ENCODE assay signal across 18 cellular contexts in the genomic region with DNA sequence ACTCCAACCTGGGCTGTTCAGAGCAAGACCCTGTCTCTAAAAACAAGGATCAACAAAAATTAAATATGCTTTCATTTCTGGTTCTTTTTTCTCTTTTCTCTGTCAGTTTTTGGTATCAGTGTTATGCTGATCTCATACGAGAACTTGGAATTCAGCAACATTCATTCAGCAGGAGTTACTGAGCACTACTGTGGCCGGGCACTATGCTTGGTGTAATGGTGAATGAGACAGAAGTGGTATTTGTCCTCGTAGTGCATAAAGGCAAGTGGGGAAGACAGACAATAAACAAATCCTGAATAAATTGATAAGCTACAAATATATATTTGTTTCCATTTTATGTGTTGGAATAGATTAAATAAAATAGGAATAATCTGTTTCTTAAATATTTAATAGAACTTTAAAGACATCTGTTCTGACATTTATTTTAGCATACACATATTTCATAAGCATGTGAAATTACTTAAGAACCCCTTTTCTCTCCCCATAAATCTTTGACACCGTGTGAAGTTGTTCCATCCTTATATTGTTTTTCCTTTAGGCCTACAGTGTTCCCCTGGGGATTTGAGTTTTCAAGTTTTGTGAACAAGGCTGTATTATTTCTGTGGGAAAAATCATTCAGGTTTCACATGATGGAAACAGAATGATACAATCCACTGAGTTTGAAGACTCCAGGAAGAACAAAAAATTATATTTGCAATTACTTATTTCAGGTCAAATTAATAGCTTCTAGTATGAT. TPM values are rescaled to one million over a fixed set of nuclear protein-coding genes. Genes with fewer than 3 reads are reported as not detected.
DNase-seq lines count a peak whose midpoint lies in the region; ATAC-seq, FAIRE-seq and TF ChIP-seq lines count a peak whose summit lies in the region.
"Had no signal": no experiment of that assay in that cellular context is flagged by ENCODE, and none has a peak within 500 bp of the region (broad histone marks: within the 10 kb centered on the region; RNA-seq: fewer than 3 reads in every experiment).

No MANE protein-coding gene starts in this region.

- no peak for TF ChIP-seq POLR2A in HepG2 (IDR thresholded peaks at IDR 0.05; ENCODE audit: insufficient read depth in 1 of 2, low read depth in 2 of 2, low read length in 2 of 2)
- TF ChIP-seq POLR2A in right lobe of liver (IDR thresholded peaks at IDR 0.05): no peak

- no peak for ATAC-seq in HepG2
- no peak for ATAC-seq in right lobe of liver
- ATAC-seq: T-cell had no signal

- CTCF ChIA-PET in HepG2 (lab: Yijun Ruan, JAX; ENCODE audit: low intra/inter-chr PET ratio, low total read pairs): no interaction called here

- DNase-seq in HepG2 (ENCODE audit: low spot score): no peak
- no peak for DNase-seq in right lobe of liver
- DNase-seq in dermis blood vessel endothelial cell: peak; percentile 9
- no peak for DNase-seq in keratinocyte (ENCODE audit: low read depth, low spot score)
- DNase-seq in type B pancreatic cell (ENCODE audit: extremely low spot score, unreplicated experiment): no peak
- no peak for DNase-seq in coronary artery (ENCODE audit: low spot score)
- no peak for DNase-seq in NCI-H1930 (lab: John Stamatoyannopoulos, UW)
- DNase-seq in NCI-H69 (lab: John Stamatoyannopoulos, UW): no peak
- DNase-seq: activated CD8-positive, alpha-beta memory T cell treated with anti-CD3 and anti-CD28 coated beads, Interleukin-2, amount 50 U/mL, for 48 hours; activated naive CD4-positive, alpha-beta T cell treated with anti-CD3 and anti-CD28 coated beads, Interleukin-2, amount 10 ng/mL, durations not matched to agents 7 days and 5 days; Caco-2; effector CD8-positive, alpha-beta T cell; NCI-H510A treated with DMSO at 0.1 percent for 48 hours; OCI-M1; stimulated activated CD4-positive, alpha-beta T cell treated with anti-CD3 and anti-CD28 coated beads, Interleukin-1b, Interleukin-23, amount 100 ng/mL, for 48 hours; T-cell; thyroid gland had no signal

- H3K4me2 ChIP-seq in HepG2 (ENCODE audit: low read depth, low read length) (no peak overlapping the region), keratinocyte (ENCODE audit: control insufficient read depth, extremely low read depth, insufficient read depth, low read depth, low read length) (peak overlapping the region; percentile 56)

- no peaks in the 10 kb centered on the region for H3K27me3 Mint-ChIP-seq in type B pancreatic cell
- H3K27me3 Mint-ChIP-seq: activated naive CD4-positive, alpha-beta T cell treated with anti-CD3 and anti-CD28 coated beads, Interleukin-2, amount 10 ng/mL, durations not matched to agents 7 days and 5 days; brain; T-cell had no signal

- H3K9ac ChIP-seq in HepG2 (ENCODE audit: insufficient read depth, low read depth, low read length) (no peak overlapping the region), keratinocyte (ENCODE audit: control insufficient read depth, extremely low read depth, insufficient read depth, low read length) (peak overlapping the region; percentile 28)

- peaks cover 6% of the 10 kb centered on the region for H4K20me1 ChIP-seq in HepG2 (ENCODE audit: insufficient read depth, low read length)
- peaks cover 4% of the 10 kb centered on the region for H4K20me1 ChIP-seq in keratinocyte (ENCODE audit: control insufficient read depth, extremely low read depth, insufficient read depth, low read length)

- no peaks in the 10 kb centered on the region for H3K9me3 ChIP-seq in HepG2 (ENCODE audit: low read length)
- H3K9me3 ChIP-seq in right lobe of liver: no peaks in the 10 kb centered on the region
- H3K9me3 ChIP-seq in keratinocyte (ENCODE audit: control insufficient read depth, low read depth, low read length): no peaks in the 10 kb centered on the region
- H3K9me3 ChIP-seq: Caco-2, thyroid gland had no signal

- BruUV-seq in HepG2 (replicated peaks; lab: Mats Ljungman, UMichigan): TSS peak; percentile 21

- no peak overlapping the region for H3K4me3 Mint-ChIP-seq in type B pancreatic cell
- H3K4me3 Mint-ChIP-seq: activated naive CD4-positive, alpha-beta T cell treated with anti-CD3 and anti-CD28 coated beads, Interleukin-2, amount 10 ng/mL, durations not matched to agents 7 days and 5 days; brain; T-cell had no signal

- H2AFZ ChIP-seq in HepG2 (ENCODE audit: low read length) (no peak overlapping the region), keratinocyte (ENCODE audit: control insufficient read depth, low read length) (no peak overlapping the region)

- no peak for TF ChIP-seq RAD21 in HepG2 (CRISPR knock-in tag; IDR thresholded peaks at IDR 0.05)

- intact Hi-C loops in HepG2 (cut with micrococcal nuclease; ENCODE audit: unreplicated experiment): no loop called here
- intact Hi-C loops in right lobe of liver (cut with DNase I): no loop called here

- H3K4me3 ChIP-seq in HepG2 (replicated peaks in 1 of 3; ENCODE audit: insufficient read depth in 1 of 3, low read depth in 2 of 3, low read length in 3 of 3) (no peak overlapping the region), right lobe of liver (no peak overlapping the region), keratinocyte (ENCODE audit: control insufficient read depth in 2 of 3, extremely low read depth in 1 of 3, insufficient read depth in 2 of 3, low read depth in 1 of 3, low read length in 3 of 3) (no peak overlapping the region), coronary artery (no peak overlapping the region)
- H3K4me3 ChIP-seq: thyroid gland had no signal

- H3K36me3 ChIP-seq in HepG2 (replicated peaks in 1 of 2; ENCODE audit: control insufficient read depth in 1 of 2, insufficient read depth in 2 of 2, low read length in 2 of 2): peaks cover 7 to 9% of the 10 kb centered on the region in 2 experiments; a peak in 4 of 5 replicates
- H3K36me3 ChIP-seq in right lobe of liver: no peaks in the 10 kb centered on the region
- H3K36me3 ChIP-seq in keratinocyte (ENCODE audit: control insufficient read depth in 2 of 2, extremely low read depth in 1 of 2, insufficient read depth in 2 of 2, low read length in 2 of 2): peaks cover 5 to 7% of the 10 kb centered on the region in 2 experiments
- H3K36me3 ChIP-seq: thyroid gland had no signal

- peak overlapping the region; percentile 67 for H3K27ac Mint-ChIP-seq in type B pancreatic cell
- H3K27ac Mint-ChIP-seq: activated naive CD4-positive, alpha-beta T cell treated with anti-CD3 and anti-CD28 coated beads, Interleukin-2, amount 10 ng/mL, durations not matched to agents 7 days and 5 days had no signal

- H3K27ac ChIP-seq in HepG2 (ENCODE audit: extremely low read length, insufficient read depth, low read length): no peak overlapping the region
- H3K27ac ChIP-seq in right lobe of liver: no peak overlapping the region
- peak overlapping the region; percentile 85 for H3K27ac ChIP-seq in keratinocyte (ENCODE audit: control insufficient read depth, insufficient read depth, low read length)
- no peak overlapping the region for H3K27ac ChIP-seq in coronary artery
- H3K27ac ChIP-seq: thyroid gland had no signal

- H3K4me1 Mint-ChIP-seq in type B pancreatic cell (ENCODE audit: unreplicated experiment): peaks cover 4% of the 10 kb centered on the region

- POLR2A ChIA-PET in HepG2 (lab: Yijun Ruan, JAX): no interaction called here

- no peak for TF ChIP-seq EP300 in HepG2 (IDR thresholded peaks at IDR 0.05; ENCODE audit: low read depth in 2 of 2, low read length in 2 of 2)
- no peak for TF ChIP-seq EP300 in HepG2 (CRISPR knock-in tag; IDR thresholded peaks at IDR 0.05; ENCODE audit: borderline replicate concordance)

- dilution Hi-C loops in keratinocyte (cut with MboI; ENCODE audit: extremely low pct_ligation_motif_present, low sequenced_read_pairs): no loop called here

- FAIRE-seq in HepG2 (lab: Jason Lieb, UNC) (no peak), keratinocyte (lab: Jason Lieb, UNC) (peak; percentile 52)

- in situ Hi-C loops in HepG2 (cut with HindIII; ENCODE audit: extremely low pct_ligation_motif_present, low pct_unique_long_range_greater_than_20kb): no loop called here

- TF ChIP-seq CTCF in HepG2 (CRISPR knock-in tag; IDR thresholded peaks at IDR 0.05): no peak
- no peak for TF ChIP-seq CTCF in right lobe of liver (IDR thresholded peaks at IDR 0.05)
- TF ChIP-seq CTCF in keratinocyte (optimal IDR thresholded peaks at IDR 0.05 in 1 of 3, IDR thresholded peaks at IDR 0.05 in 1 of 3, conservative IDR thresholded peaks at IDR 0.05 in 1 of 3; ENCODE audit: extremely low read depth in 1 of 3, insufficient read depth in 2 of 3, low read length in 3 of 3): no peak
- TF ChIP-seq CTCF in type B pancreatic cell (conservative IDR thresholded peaks at IDR 0.05): no peak
- TF ChIP-seq CTCF in coronary artery (IDR thresholded peaks at IDR 0.05): no peak

- H3K9me1 ChIP-seq in keratinocyte (ENCODE audit: control insufficient read depth, extremely low read depth, insufficient read depth, low read length): peaks cover 4% of the 10 kb centered on the region

- H3K79me2 ChIP-seq in HepG2 (ENCODE audit: insufficient read depth, low read length): peaks cover 78% of the 10 kb centered on the region
- H3K79me2 ChIP-seq in keratinocyte (ENCODE audit: control insufficient read depth, insufficient read depth, low read length): peaks cover 94% of the 10 kb centered on the region

- no peaks in the 10 kb centered on the region for H3K27me3 ChIP-seq in HepG2 (ENCODE audit: control insufficient read depth in 1 of 2, insufficient read depth in 2 of 2, low read length in 2 of 2)
- H3K27me3 ChIP-seq in right lobe of liver: no peaks in the 10 kb centered on the region
- no peaks in the 10 kb centered on the region for H3K27me3 ChIP-seq in keratinocyte (ENCODE audit: control insufficient read depth, extremely low read depth, insufficient read depth, low read length)
- H3K27me3 ChIP-seq: thyroid gland had no signal

- H3K4me1 ChIP-seq in HepG2 (ENCODE audit: insufficient read depth, low read length) (peaks cover 21% of the 10 kb centered on the region), right lobe of liver (peaks cover 0 to 26% (median 0%) of the 10 kb centered on the region in 4 donors), keratinocyte (ENCODE audit: control insufficient read depth, extremely low read depth, insufficient read depth, low read length) (peaks cover 22% of the 10 kb centered on the region)

- H3K36me3 Mint-ChIP-seq in type B pancreatic cell: peaks cover 10% of the 10 kb centered on the region

- 90% methylated on average over 4 of the region's 4 CpGs for WGBS in HepG2 (ENCODE audit: low lambda C conversion rate)
- 56% methylated on average over 4 of the region's 4 CpGs for WGBS in right lobe of liver (ENCODE audit: insufficient coverage, low coverage, low lambda C conversion rate, missing lambda C conversion rate)

- no peaks in the 10 kb centered on the region for H3K9me3 Mint-ChIP-seq in type B pancreatic cell
- H3K9me3 Mint-ChIP-seq: activated naive CD4-positive, alpha-beta T cell treated with anti-CD3 and anti-CD28 coated beads, Interleukin-2, amount 10 ng/mL, durations not matched to agents 7 days and 5 days; T-cell had no signal

RNA-seq across cellular contexts. Expression of a gene that starts 24.6 kb away (rescaled TPM):
- 19.5 and 25.0 TPM in 2 replicates for total RNA-seq in HepG2 (2016; rRNA removed; fragmentation: Illumina TruSeq; extraction: Trizol)
- total RNA-seq in HepG2 (2016; cell fraction: cytosol; rRNA removed; fragmentation: Illumina TruSeq; extraction: Trizol; ENCODE audit: low read depth): 11.2 and 12.8 TPM in 2 replicates
- 20.1 and 22.4 TPM in 2 replicates for total RNA-seq in HepG2 (2016; cell fraction: insoluble cytoplasmic fraction; rRNA removed; fragmentation: Illumina TruSeq; extraction: Trizol)
- total RNA-seq in HepG2 (2016; cell fraction: membrane; rRNA removed; fragmentation: Illumina TruSeq; extraction: Trizol): 30.4 and 31.7 TPM in 2 replicates
- 10.6 and 14.8 TPM in 2 replicates for total RNA-seq in HepG2 (2016; cell fraction: nucleus; rRNA removed; fragmentation: Illumina TruSeq; extraction: Trizol)
- 39.9 and 40.5 TPM in 2 replicates for polyA plus RNA-seq in HepG2 (2011; rRNA removed)
- 31.0 and 35.5 TPM in 2 replicates for polyA plus RNA-seq in HepG2 (2011; cell fraction: cytosol; rRNA removed)
- 14.8 and 17.8 TPM in 2 replicates for polyA plus RNA-seq in HepG2 (2011; cell fraction: nucleus; rRNA removed)
- 25.4 and 29.3 TPM in 2 replicates for polyA plus RNA-seq in HepG2 (2012)
- 12.6 and 14.8 TPM in 2 replicates for polyA plus RNA-seq in HepG2 (2016; cell fraction: cytosol; fragmentation: Illumina TruSeq; extraction: Trizol; ENCODE audit: low read depth)
- 38.0 and 43.8 TPM in 2 replicates for polyA plus RNA-seq in HepG2 (2016; cell fraction: insoluble cytoplasmic fraction; fragmentation: Illumina TruSeq; extraction: Trizol; ENCODE audit: low read depth)
- 35.6 and 36.0 TPM in 2 replicates for polyA plus RNA-seq in HepG2 (2016; cell fraction: membrane; fragmentation: Illumina TruSeq; extraction: Trizol; ENCODE audit: low read depth)
- 27.9 and 28.4 TPM in 2 replicates for polyA plus RNA-seq in HepG2 (2016; cell fraction: nucleus; fragmentation: Illumina TruSeq; extraction: Trizol; ENCODE audit: insufficient read depth, low read depth)
- polyA minus RNA-seq in HepG2 (2011; rRNA and poly(A)+ RNA removed; ENCODE audit: low replicate concordance): 46.0 and 93.6 TPM in 2 replicates
- polyA minus RNA-seq in HepG2 (2011; cell fraction: cytosol; rRNA and poly(A)+ RNA removed): 21.2 and 24.1 TPM in 2 replicates
- 14.9 and 19.9 TPM in 2 replicates for polyA minus RNA-seq in HepG2 (2011; cell fraction: nucleus; rRNA and poly(A)+ RNA removed)
- total RNA-seq in right lobe of liver: 10 to 100 TPM; 24.3 to 38.1 (median 29.7) TPM
- 22.8 and 28.3 TPM in 2 replicates for total RNA-seq in dermis blood vessel endothelial cell
- 81.8 to 99.5 TPM (median 85.1 TPM) in 3 replicates for polyA plus RNA-seq in keratinocyte
- 82.4 TPM for polyA plus RNA-seq in keratinocyte (2011; ENCODE audit: low read depth)
- polyA plus RNA-seq in keratinocyte (2011; cell fraction: cytosol; rRNA removed): 84.9 and 129 TPM in 2 replicates
- 86.4 and 97.7 TPM in 2 replicates for polyA plus RNA-seq in keratinocyte (2011; cell fraction: nucleus; rRNA removed)
- polyA plus RNA-seq in keratinocyte (2012; ENCODE audit: low replicate concordance): 53.2 and 80.7 TPM in 2 replicates
- polyA minus RNA-seq in keratinocyte: 75.0 to 108 TPM (median 90.8 TPM) in 3 replicates
- polyA minus RNA-seq in keratinocyte (2011; cell fraction: cytosol; rRNA and poly(A)+ RNA removed): 62.2 TPM
- polyA minus RNA-seq in keratinocyte (2011; cell fraction: nucleus; rRNA and poly(A)+ RNA removed): 36.6 and 56.2 TPM in 2 replicates
- 35.9 and 46.2 TPM in 2 replicates for total RNA-seq in type B pancreatic cell (ENCODE audit: low replicate concordance)
